Comparison of ENCODE assay signal across 10 cellular contexts in genomic region chr18:45370190-45371010, GRCh38.
DNase-seq lines count a peak whose midpoint lies in the region; ATAC-seq and TF ChIP-seq lines count a peak whose summit lies in the region.
"Had no signal": no experiment of that assay in that cellular context is flagged by ENCODE, and none has a peak within 500 bp of the region (broad histone marks: within the 10 kb centered on the region; RNA-seq: fewer than 3 reads in every experiment).

No MANE protein-coding gene starts in this region.

- H3K27ac ChIP-seq in spleen: peak overlapping the region in 7 of 8 donors; percentile 17 to 78 (median 67)
- H3K27ac ChIP-seq: PC-9, stomach had no signal

- TF ChIP-seq CTCF in spleen (IDR thresholded peaks at IDR 0.05 in 8 of 11, conservative IDR thresholded peaks at IDR 0.05 in 3 of 11): no peak

- WGBS in spleen, 5 donors: 44 to 54% (median 50%) methylated on average over 15 of the region's 15 CpGs

- no peak for TF ChIP-seq POLR2A in spleen (IDR thresholded peaks at IDR 0.05)

- H3K4me1 ChIP-seq in spleen: peaks cover 0 to 24% (median 3%) of the 10 kb centered on the region in 6 donors
- H3K4me1 ChIP-seq: stomach had no signal

- peak; percentile 72 for ATAC-seq in SK-N-SH treated with all-trans-retinoic acid at 6 μM for 48 hours
- no peak for ATAC-seq in HG03378 (IDR thresholded peaks at IDR 0.05; ENCODE audit: unreplicated experiment)

- intact Hi-C loops in spleen (cut with DNase I; ENCODE audit: low total_unique reads): no loop called here

- no peaks in the 10 kb centered on the region for H3K27me3 ChIP-seq in spleen (replicated peaks in 1 of 7)
- H3K27me3 ChIP-seq: stomach had no signal

- no peak overlapping the region for H3K4me3 ChIP-seq in spleen
- H3K4me3 ChIP-seq: PC-9, stomach had no signal

- H3K9me3 ChIP-seq in spleen: no peaks in the 10 kb centered on the region
- H3K9me3 ChIP-seq: stomach had no signal

- peak; percentile 10 for DNase-seq in GM04503 (ENCODE audit: low read depth)
- peak; percentile 21 for DNase-seq in iPS-NIHi7 (ENCODE audit: extremely low spot score)
- DNase-seq in spleen: no peak
- DNase-seq in islet precursor cell: no peak
- no peak for DNase-seq in KG1 (lab: John Stamatoyannopoulos, UW)
- DNase-seq: activated CD4-positive, alpha-beta T cell treated with anti-CD3 and anti-CD28 coated beads, Interleukin-2, amount 50 U/mL, for 4 hours; PC-9; stomach had no signal

- no peaks in the 10 kb centered on the region for H3K36me3 ChIP-seq in spleen
- H3K36me3 ChIP-seq: stomach had no signal

TF ChIP-seq in SK-N-SH treated with all-trans-retinoic acid at 6 μM for 48 hours, 23 proteins besides CTCF, POLR2A, EP300 and RAD21:
- TF ChIP-seq OSR1 (CRISPR knock-in tag; IDR thresholded peaks at IDR 0.05): no peak
- TF ChIP-seq PPARA (CRISPR knock-in tag; IDR thresholded peaks at IDR 0.05; ENCODE audit: borderline replicate concordance): no peak
- no peak for TF ChIP-seq ZFP3 (CRISPR knock-in tag; IDR thresholded peaks at IDR 0.05)
- no peak for TF ChIP-seq TOX (CRISPR knock-in tag; IDR thresholded peaks at IDR 0.05; ENCODE audit: borderline replicate concordance)
- TF ChIP-seq TSHZ2 (CRISPR knock-in tag; IDR thresholded peaks at IDR 0.05): peak; percentile 61; the same call in 1 of the 2 replicates
- no peak for TF ChIP-seq RARB (CRISPR knock-in tag; IDR thresholded peaks at IDR 0.05)
- TF ChIP-seq BACH2 (CRISPR knock-in tag; IDR thresholded peaks at IDR 0.05; ENCODE audit: borderline replicate concordance): no peak
- peak; percentile 82 for TF ChIP-seq ISL1 (CRISPR knock-in tag; IDR thresholded peaks at IDR 0.05)
- no peak for TF ChIP-seq ARNTL (CRISPR knock-in tag; IDR thresholded peaks at IDR 0.05; ENCODE audit: borderline replicate concordance, low read depth)
- TF ChIP-seq ZNF70 (CRISPR knock-in tag; IDR thresholded peaks at IDR 0.05): no peak
- TF ChIP-seq SNAI2 (CRISPR knock-in tag; IDR thresholded peaks at IDR 0.05): 0 out of 2 replicates have a peak, but pooled peaks have one; percentile 19
- no peak for TF ChIP-seq PATZ1 (CRISPR knock-in tag; IDR thresholded peaks at IDR 0.05; ENCODE audit: borderline replicate concordance)

Comparison
In these comparisons a context has a peak if more than half of its experiments do, and no peak if none do; other contexts are left out.
1. DNase-seq: peak in GM04503 (single experiment) and iPS-NIHi7 (single experiment); none in spleen (single experiment), islet precursor cell (single experiment) and KG1 (single experiment).